ENCODE assay signal across 30 cellular contexts in the genomic region with DNA sequence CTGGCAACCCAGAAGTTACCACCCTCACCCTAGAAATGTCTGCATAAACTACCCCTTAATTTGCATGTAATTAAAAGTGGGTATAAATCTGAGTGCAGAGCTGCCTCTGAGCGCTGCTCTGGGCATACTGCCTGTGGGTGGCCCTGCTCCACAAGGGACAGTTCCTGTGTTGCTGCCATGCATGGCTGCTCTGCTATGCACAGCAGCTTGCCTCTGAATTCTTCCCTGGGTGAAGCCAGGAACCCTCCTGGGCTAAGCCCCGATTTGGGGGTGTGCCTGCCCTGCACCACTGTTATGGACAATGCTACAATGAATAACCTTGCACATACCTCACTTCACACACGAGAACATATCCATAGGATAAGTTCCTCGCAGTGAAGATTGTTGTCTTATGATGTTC. TPM values are rescaled to one million over a fixed set of nuclear protein-coding genes. Genes with fewer than 3 reads are reported as not detected.
"Had no signal": no experiment of that assay in that cellular context is flagged by ENCODE, and none has a peak within 500 bp of the region (broad histone marks: within the 10 kb centered on the region; RNA-seq: fewer than 3 reads in every experiment).

No MANE protein-coding gene starts in this region.

- H3K4me3 ChIP-seq: SJSA1 had no signal

- FAIRE-seq: bronchial epithelial cell, TTC549 had no signal

- H3K36me3 ChIP-seq: SJSA1 had no signal

- DNase-seq: activated CD4-positive, alpha-beta T cell treated with anti-CD3 and anti-CD28 coated beads, Interleukin-2, amount 10 ng/mL, durations not matched to agents 24 days and 14 days; activated CD4-positive, alpha-beta T cell treated with anti-CD3 and anti-CD28 coated beads, Interleukin-2, amount 50 U/mL, for 4 hours; activated CD8-positive, alpha-beta T cell treated with anti-CD3 and anti-CD28 coated beads for 36 hours; activated effector memory CD4-positive, alpha-beta T cell treated with anti-CD3 and anti-CD28 coated beads, Interleukin-2, amount 50 U/mL, for 16 hours; activated naive CD4-positive, alpha-beta T cell; activated T-cell treated with anti-CD3 and anti-CD28 coated beads, Interleukin-2, amount 50 U/mL, for 1 hour; activated T-cell treated with anti-CD3 and anti-CD28 coated beads, Interleukin-2, amount 50 U/mL, for 72 hours; anterior cingulate cortex; central memory CD4-positive, alpha-beta T cell; NCI-H1092 treated with DMSO at 0.1 percent for 48 hours; NCI-H1417; NCI-H146; NCI-H187 treated with DMSO at 0.1 percent for 48 hours; NCI-H2081; NCI-H2171 treated with DMSO at 0.1 percent for 48 hours; NCI-H226; NCI-H446 treated with DMSO at 0.1 percent for 48 hours; NCI-H524 treated with DMSO at 0.1 percent for 48 hours; SHP77 treated with DMSO at 0.1 percent for 48 hours; SK-N-SH had no signal

- H3K4me1 Mint-ChIP-seq: brain had no signal

- H3K27ac ChIP-seq: SJSA1 had no signal

- H3K9me3 ChIP-seq: SJSA1, SK-N-SH had no signal

- H3K27ac Mint-ChIP-seq: activated CD4-positive, alpha-beta T cell treated with anti-CD3 and anti-CD28 coated beads, Interleukin-2, amount 10 ng/mL, durations not matched to agents 24 days and 14 days; activated CD8-positive, alpha-beta T cell treated with anti-CD3 and anti-CD28 coated beads for 36 hours; activated T-cell treated with anti-CD3 and anti-CD28 coated beads, Interleukin-2, amount 50 U/mL, for 72 hours; activated T-helper 17 cell treated with anti-CD3 and anti-CD28 coated beads, Interleukin-2, amount 50 U/mL, for 72 hours; brain; T-helper 1 cell treated with Interleukin-12 subunit alpha and Interleukin-12 subunit beta and Interleukin-4 antibody, amounts not matched to agents 30 μg/mL and 1 μg/mL, for 36 hours; T-helper 2 cell treated with Interferon-gamma antibody and Interleukin-4, amounts not matched to agents 5 μg/mL and 100 μg/mL, for 36 hours had no signal

- H3K4me1 ChIP-seq: SJSA1 had no signal

- H3K4me2 ChIP-seq: SK-N-SH had no signal

- ATAC-seq: activated CD8-positive, alpha-beta T cell treated with anti-CD3 and anti-CD28 coated beads for 36 hours; activated T-cell treated with anti-CD3 and anti-CD28 coated beads, Interleukin-2, amount 50 U/mL, for 72 hours; activated T-helper 17 cell treated with anti-CD3 and anti-CD28 coated beads, Interleukin-2, amount 50 U/mL, for 72 hours; Panc1 had no signal

- H3K4me3 Mint-ChIP-seq: activated CD4-positive, alpha-beta T cell treated with anti-CD3 and anti-CD28 coated beads, Interleukin-2, amount 10 ng/mL, durations not matched to agents 24 days and 14 days; activated CD8-positive, alpha-beta T cell treated with anti-CD3 and anti-CD28 coated beads for 36 hours; activated naive CD4-positive, alpha-beta T cell treated with anti-CD3 and anti-CD28 coated beads, Interleukin-2, amount 50 U/mL, for 24 hours; activated T-cell treated with anti-CD3 and anti-CD28 coated beads, Interleukin-2, amount 50 U/mL, for 72 hours; activated T-helper 17 cell treated with anti-CD3 and anti-CD28 coated beads, Interleukin-2, amount 50 U/mL, for 72 hours; brain; T-helper 1 cell treated with Interleukin-12 subunit alpha and Interleukin-12 subunit beta and Interleukin-4 antibody, amounts not matched to agents 30 μg/mL and 1 μg/mL, for 36 hours; T-helper 2 cell treated with Interferon-gamma antibody and Interleukin-4, amounts not matched to agents 5 μg/mL and 100 μg/mL, for 36 hours had no signal

- H3K9me3 Mint-ChIP-seq: activated CD8-positive, alpha-beta T cell treated with anti-CD3 and anti-CD28 coated beads for 36 hours; activated naive CD4-positive, alpha-beta T cell treated with anti-CD3 and anti-CD28 coated beads, Interleukin-2, amount 50 U/mL, for 24 hours; T-helper 1 cell treated with Interleukin-12 subunit alpha and Interleukin-12 subunit beta and Interleukin-4 antibody, amounts not matched to agents 30 μg/mL and 1 μg/mL, for 36 hours had no signal

- H3K36me3 Mint-ChIP-seq: brain had no signal

- H3K9ac ChIP-seq: SK-N-SH had no signal

RNA-seq across cellular contexts. Expression of gene GPR132, which starts 35.7 kb away (rescaled TPM):
- total RNA-seq: bronchial epithelial cell, M059J, SJSA1 had no signal
- polyA plus RNA-seq: SK-N-SH had no signal
